8 cellular contexts compared by ENCODE assay signal in genomic region chr20:52312131-52312729, GRCh38.
DNase-seq lines count a peak whose midpoint lies in the region; ATAC-seq and TF ChIP-seq lines count a peak whose summit lies in the region.

No MANE protein-coding gene starts in this region.

- H3K27me3 ChIP-seq in neural progenitor cell (no peaks in the 10 kb centered on the region), aorta (ENCODE audit: control insufficient read depth in 1 of 2, insufficient read depth in 2 of 2, low read length in 1 of 2) (peaks cover 0 to 6% of the 10 kb centered on the region in 2 donors)

- peaks cover 6% of the 10 kb centered on the region for H3K27me3 Mint-ChIP-seq in neural progenitor cell (ENCODE audit: insufficient read depth, low read depth)

- peaks cover 2% of the 10 kb centered on the region for H3K9me3 Mint-ChIP-seq in neural progenitor cell

- no peaks in the 10 kb centered on the region for H3F3A ChIP-seq in neural progenitor cell (ENCODE audit: low read depth)

- H3K79me2 ChIP-seq in neural progenitor cell (ENCODE audit: low read depth): no peaks in the 10 kb centered on the region

- peaks cover 9% of the 10 kb centered on the region for H3K4me1 Mint-ChIP-seq in neural progenitor cell

- no peaks in the 10 kb centered on the region for H3K36me3 Mint-ChIP-seq in neural progenitor cell

- H4K20me1 ChIP-seq in neural progenitor cell (ENCODE audit: low read depth): no peaks in the 10 kb centered on the region

- intact Hi-C loops in aorta (cut with DNase I): no loop called here

- ATAC-seq in aorta (ENCODE audit: low FRiP score): peak; percentile 64
- no peak for ATAC-seq in GM18498 (IDR thresholded peaks at IDR 0.05; ENCODE audit: unreplicated experiment)

- no peak overlapping the region for H3K4me3 Mint-ChIP-seq in neural progenitor cell

- H3K9me3 ChIP-seq in neural progenitor cell (ENCODE audit: low read depth): no peaks in the 10 kb centered on the region
- H3K9me3 ChIP-seq in aorta (ENCODE audit: control insufficient read depth, low read length): peaks cover 4% of the 10 kb centered on the region

- H3K36me3 ChIP-seq in neural progenitor cell: no peaks in the 10 kb centered on the region
- H3K36me3 ChIP-seq in aorta (ENCODE audit: control insufficient read depth in 1 of 2, insufficient read depth in 2 of 2, low read length in 1 of 2): no peaks in the 10 kb centered on the region

- WGBS in aorta, 2 donors: 11 to 17% methylated on average over 2 of the region's 2 CpGs

- H2AFZ ChIP-seq in neural progenitor cell (replicated peaks): no peak overlapping the region

- no peak overlapping the region for H3K27ac Mint-ChIP-seq in neural progenitor cell

- H3K27ac ChIP-seq in neural progenitor cell (no peak overlapping the region), aorta (ENCODE audit: low read depth in 1 of 2, low read length in 2 of 2) (no peak overlapping the region)

- H3K4me3 ChIP-seq in fibroblast of mammary gland (ENCODE audit: control insufficient read depth, low read depth, low read length): no peak overlapping the region
- no peak overlapping the region for H3K4me3 ChIP-seq in neural progenitor cell
- H3K4me3 ChIP-seq in aorta (ENCODE audit: low read length in 2 of 2): no peak overlapping the region

- H3K4me1 ChIP-seq in neural progenitor cell (peaks cover 7% of the 10 kb centered on the region), aorta (ENCODE audit: control insufficient read depth in 1 of 2, insufficient read depth in 2 of 2, low read length in 2 of 2) (no peaks in the 10 kb centered on the region)

- peak; percentile 79 for TF ChIP-seq CTCF in fibroblast of mammary gland (conservative IDR thresholded peaks at IDR 0.05; ENCODE audit: control insufficient read depth, insufficient read depth, low read depth, low read length)
- TF ChIP-seq CTCF in neural progenitor cell (IDR thresholded peaks at IDR 0.05): peak; percentile 89

- peak; percentile 64 for DNase-seq in DMS53 (lab: John Stamatoyannopoulos, UW)
- DNase-seq in HK-2 (ENCODE audit: unreplicated experiment): peak; percentile 29
- peak; percentile 6 for DNase-seq in NCI-H748 treated with DMSO at 0.1 percent for 48 hours (lab: John Stamatoyannopoulos, UW)
- DNase-seq in activated CD8-positive, alpha-beta memory T cell treated with anti-CD3 and anti-CD28 coated beads, Interleukin-2, amount 50 U/mL, for 1 hour (ENCODE audit: extremely low read depth): peak; percentile 17
- peak; percentile 65 for DNase-seq in fibroblast of mammary gland (ENCODE audit: low read depth)
- DNase-seq in neural progenitor cell (ENCODE audit: low spot score): peak; percentile 76
- DNase-seq in aorta: no peak

- no peak overlapping the region for H3K4me2 ChIP-seq in neural progenitor cell

- no peak overlapping the region for H3K9ac ChIP-seq in neural progenitor cell

Comparison
In these comparisons a context has a peak if more than half of its experiments do, and no peak if none do; other contexts are left out.
1. DNase-seq: peak in DMS53 (single experiment), HK-2 (single experiment), NCI-H748 treated with DMSO at 0.1 percent for 48 hours (single experiment), activated CD8-positive, alpha-beta memory T cell treated with anti-CD3 and anti-CD28 coated beads, Interleukin-2, amount 50 U/mL, for 1 hour (single experiment), fibroblast of mammary gland (single experiment) and neural progenitor cell (single experiment); none in aorta (0 of 2).